8 cellular contexts compared by ENCODE assay signal in the genomic region with DNA sequence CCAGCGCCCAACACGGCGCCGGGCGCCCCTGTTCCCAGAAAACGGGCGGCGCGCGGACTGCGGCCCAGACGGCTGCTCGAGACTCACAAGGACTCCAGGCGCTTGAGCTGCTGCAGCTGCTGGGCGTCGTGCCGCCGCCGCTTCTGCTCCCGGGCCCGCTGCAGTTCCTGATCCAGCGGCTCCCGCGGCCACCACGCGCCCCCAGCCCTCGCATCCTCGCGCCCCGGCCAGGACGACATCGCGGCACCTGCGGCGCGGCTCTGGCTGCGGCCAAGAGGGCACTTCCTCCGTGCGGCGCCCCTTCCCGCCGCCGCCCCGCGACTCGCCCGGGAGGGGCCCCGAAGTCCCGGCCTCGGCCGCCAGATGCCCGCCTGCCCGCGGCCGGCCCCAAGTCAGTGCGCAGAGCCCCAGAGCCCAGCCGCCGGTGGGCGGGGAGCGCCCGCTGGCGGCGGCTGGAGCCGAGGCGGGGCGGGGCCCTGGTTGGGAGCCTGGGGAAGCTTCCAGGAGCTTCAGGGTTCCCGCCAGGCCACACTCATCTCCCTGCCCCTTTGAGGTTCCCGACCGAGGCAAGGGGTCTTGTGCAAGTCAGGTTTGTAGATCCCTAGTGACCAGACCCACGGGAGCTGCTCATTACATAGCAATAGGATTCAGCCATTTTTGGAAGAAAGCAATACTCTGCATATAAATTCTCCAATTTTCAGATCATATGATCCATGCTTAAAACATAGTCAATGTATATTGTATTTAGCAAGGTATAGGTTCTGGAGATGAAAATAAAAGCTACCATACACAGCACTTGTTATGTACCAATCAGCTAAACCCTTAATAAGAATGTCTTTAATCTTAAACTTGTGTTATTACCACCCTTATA. TPM values are rescaled to one million over a fixed set of nuclear protein-coding genes. Genes with fewer than 3 reads are reported as not detected.
A peak's percentile ranks its signal among the peaks of the same experiment; 100 is the strongest.
DNase-seq lines count a peak whose midpoint lies in the region; ATAC-seq and TF ChIP-seq lines count a peak whose summit lies in the region.

No MANE protein-coding gene starts in this region.

- peak; percentile 92 for DNase-seq in Daoy (ENCODE audit: low read depth)
- peak; percentile 75 for DNase-seq in RWPE2 (ENCODE audit: low spot score)
- peak; percentile 55 for DNase-seq in activated gamma-delta T cell treated with Interleukin-2 at 50 U/mL for 16 hours
- peak; percentile 26 to 39 for DNase-seq in foreskin keratinocyte
- DNase-seq in neural progenitor cell (ENCODE audit: low spot score) = peak; percentile 89

- H3K36me3 Mint-ChIP-seq in IgD-negative memory B cell = peaks cover 3% of the 10 kb centered on the region
- peaks cover 14% of the 10 kb centered on the region for H3K36me3 Mint-ChIP-seq in neural progenitor cell

- peaks cover 8 to 18% (median 13%) of the 10 kb centered on the region in 3 donors for H3K4me1 Mint-ChIP-seq in IgD-negative memory B cell
- H3K4me1 Mint-ChIP-seq in neural progenitor cell = peaks cover 17% of the 10 kb centered on the region

- peaks cover 9% of the 10 kb centered on the region for H4K20me1 ChIP-seq in neural progenitor cell (ENCODE audit: low read depth)

- peak overlapping the region; percentile 98 for H2AFZ ChIP-seq in neural progenitor cell (replicated peaks)

- peak overlapping the region; percentile 89 for H3K4me2 ChIP-seq in neural progenitor cell

- H3K36me3 ChIP-seq in RWPE2 (ENCODE audit: low read depth) (peaks cover 8% of the 10 kb centered on the region; the same call in 1 of the 2 replicates), neural progenitor cell (no peaks in the 10 kb centered on the region), subcutaneous abdominal adipose tissue (ENCODE audit: control insufficient read depth in 5 of 5, insufficient read depth in 5 of 5, low read length in 5 of 5) (peaks cover 0 to 6% (median 0%) of the 10 kb centered on the region in 5 donors)

- H3K27me3 Mint-ChIP-seq in IgD-negative memory B cell (no peaks in the 10 kb centered on the region), neural progenitor cell (ENCODE audit: insufficient read depth, low read depth) (peaks cover 5% of the 10 kb centered on the region)

- H3K9me3 ChIP-seq in RWPE2 (ENCODE audit: severe bottlenecking) (peaks cover 4% of the 10 kb centered on the region), neural progenitor cell (ENCODE audit: low read depth) (peaks cover 5% of the 10 kb centered on the region), subcutaneous abdominal adipose tissue (ENCODE audit: control insufficient read depth in 5 of 5, low read length in 5 of 5) (peaks cover 0 to 6% (median 2%) of the 10 kb centered on the region in 5 donors)

- H3K27ac Mint-ChIP-seq in IgD-negative memory B cell (no peak overlapping the region), neural progenitor cell (no peak overlapping the region)

- H3K9ac ChIP-seq in neural progenitor cell = no peak overlapping the region
- H3K9ac ChIP-seq in subcutaneous abdominal adipose tissue (ENCODE audit: low read length in 5 of 5) = peak overlapping the region in 4 of 5 donors; percentile 74 to 83 (median 80)

- H3K4me3 Mint-ChIP-seq in IgD-negative memory B cell (peak overlapping the region; percentile 82 to 94 (median 91)), neural progenitor cell (peak overlapping the region; percentile 96)

- H3K79me2 ChIP-seq in neural progenitor cell (ENCODE audit: low read depth) = no peaks in the 10 kb centered on the region

- H3K4me3 ChIP-seq in RWPE2 (ENCODE audit: severe bottlenecking) (peak overlapping the region; percentile 65), neural progenitor cell (peak overlapping the region; percentile 64), subcutaneous abdominal adipose tissue (ENCODE audit: low read depth in 1 of 5, low read length in 5 of 5) (peak overlapping the region; percentile 61 to 84 (median 74))

- H3K4me1 ChIP-seq in RWPE2 (ENCODE audit: insufficient read depth, poor library complexity, severe bottlenecking) (peaks cover 6% of the 10 kb centered on the region), foreskin keratinocyte (peaks cover 4% of the 10 kb centered on the region), neural progenitor cell (peaks cover 12% of the 10 kb centered on the region), subcutaneous abdominal adipose tissue (ENCODE audit: control insufficient read depth in 5 of 5, insufficient read depth in 5 of 5, low read length in 5 of 5) (peaks cover 2 to 20% (median 19%) of the 10 kb centered on the region in 5 donors)

- H3K27ac ChIP-seq in RWPE2 (ENCODE audit: poor library complexity, severe bottlenecking) (peak overlapping the region; percentile 71), foreskin keratinocyte (peak overlapping the region; percentile 18), neural progenitor cell (no peak overlapping the region), subcutaneous abdominal adipose tissue (ENCODE audit: low read depth, low read length) (peak overlapping the region; percentile 94)

- TF ChIP-seq CTCF in RWPE2 (IDR thresholded peaks at IDR 0.05; ENCODE audit: poor library complexity, severe bottlenecking) (peak; percentile 95), foreskin keratinocyte (conservative IDR thresholded peaks at IDR 0.05) (peak; percentile 79), neural progenitor cell (IDR thresholded peaks at IDR 0.05) (peak; percentile 59)

- peaks cover 22% of the 10 kb centered on the region for H3F3A ChIP-seq in neural progenitor cell (ENCODE audit: low read depth)

- ATAC-seq in GM21717 (IDR thresholded peaks at IDR 0.05; ENCODE audit: unreplicated experiment) = peak; percentile 88
- ATAC-seq in RWPE2 (ENCODE audit: low read depth) = peak; percentile 88
- peak; percentile 93 for ATAC-seq in foreskin keratinocyte

- no peaks in the 10 kb centered on the region for H3K27me3 ChIP-seq in RWPE2 (ENCODE audit: insufficient read depth, poor library complexity, severe bottlenecking)
- H3K27me3 ChIP-seq in foreskin keratinocyte = no peaks in the 10 kb centered on the region
- H3K27me3 ChIP-seq in neural progenitor cell = peaks cover 100% of the 10 kb centered on the region
- H3K27me3 ChIP-seq in subcutaneous abdominal adipose tissue (ENCODE audit: control insufficient read depth in 5 of 5, insufficient read depth in 4 of 5, low read length in 5 of 5) = no peaks in the 10 kb centered on the region

- H3K9me3 Mint-ChIP-seq in IgD-negative memory B cell = peaks cover 0 to 11% (median 3%) of the 10 kb centered on the region in 3 donors
- peaks cover 14% of the 10 kb centered on the region for H3K9me3 Mint-ChIP-seq in neural progenitor cell

RNA-seq across cellular contexts. Expression of a gene that starts 14.2 kb away (rescaled TPM):
- total RNA-seq in Daoy (2014; rRNA removed; shearing (Covaris generic)) = 68.6 and 85.4 TPM in 2 replicates
- polyA plus RNA-seq in IgD-negative memory B cell (0.30 TPM), foreskin keratinocyte (63.3 and 64.3 TPM in 2 replicates)
- total RNA-seq in foreskin keratinocyte (110 and 115 TPM in 2 replicates), neural progenitor cell (ENCODE audit: low replicate concordance) (24.4 and 28.6 TPM in 2 replicates)

RNA-seq across cellular contexts. Expression of a gene that starts 51.5 kb away (rescaled TPM):
- 47.8 and 57.9 TPM in 2 replicates for total RNA-seq in Daoy (2014; rRNA removed; shearing (Covaris generic))
- polyA plus RNA-seq in IgD-negative memory B cell (21.0 TPM), foreskin keratinocyte (12.6 and 14.4 TPM in 2 replicates)
- total RNA-seq in foreskin keratinocyte (31.1 and 31.2 TPM in 2 replicates), neural progenitor cell (ENCODE audit: low replicate concordance) (31.2 and 45.5 TPM in 2 replicates)

Comparison
In these comparisons a context has a peak if more than half of its experiments do, and no peak if none do; other contexts are left out.
1. DNase-seq: peak in every context shown above with its lines; median percentile 92 in Daoy; 89 in neural progenitor cell; 75 in RWPE2; 55 in activated gamma-delta T cell treated with Interleukin-2 at 50 U/mL for 16 hours; 32 in foreskin keratinocyte.